1 cellular context compared by ENCODE assay signal in genomic region chr19:3163230-3163886, GRCh38.
TF ChIP-seq lines count a peak whose summit lies in the region.

No MANE protein-coding gene starts in this region.

TF ChIP-seq in endothelial cell of umbilical vein, 7 proteins besides CTCF, POLR2A, EP300 and RAD21 (continued from another document):
- TF ChIP-seq MAX (IDR thresholded peaks at IDR 0.05; ENCODE audit: insufficient read depth, insufficient read length) = no peak
- no peak for TF ChIP-seq POLR2AphosphoS5 (IDR thresholded peaks at IDR 0.05; ENCODE audit: insufficient read depth, low read depth, low read length)
- no peak for TF ChIP-seq FOS (IDR thresholded peaks at IDR 0.05; ENCODE audit: borderline replicate concordance, insufficient read depth, low read length)
- no peak for TF ChIP-seq EZH2 (IDR thresholded peaks at IDR 0.05; ENCODE audit: borderline replicate concordance, low read depth, low read length, severe bottlenecking)
TF ChIP-seq in endothelial cell of umbilical vein: peak in this region for 0.
